Comparison of ENCODE assay signal across 11 cellular contexts in genomic region chr10:72886596-72887522, GRCh38. TPM values are rescaled to one million over a fixed set of nuclear protein-coding genes. Genes with fewer than 3 reads are reported as not detected.
A peak's percentile ranks its signal among the peaks of the same experiment; 100 is the strongest.
DNase-seq lines count a peak whose midpoint lies in the region; FAIRE-seq and TF ChIP-seq lines count a peak whose summit lies in the region.
"Had no signal": no experiment of that assay in that cellular context is flagged by ENCODE, and none has a peak within 500 bp of the region (broad histone marks: within the 10 kb centered on the region; RNA-seq: fewer than 3 reads in every experiment).

No MANE protein-coding gene starts in this region.

- no peaks in the 10 kb centered on the region for H3K9me3 Mint-ChIP-seq in MCF 10A (ENCODE audit: unreplicated experiment)

- H3K4me3 Mint-ChIP-seq in MCF 10A (ENCODE audit: unreplicated experiment), result no peak overlapping the region

- no peaks in the 10 kb centered on the region for H3K36me3 ChIP-seq in breast epithelium
- H3K36me3 ChIP-seq in WERI-Rb-1, result peaks cover 4% of the 10 kb centered on the region; the same call in 1 of the 2 replicates
- peaks cover 3% of the 10 kb centered on the region for H3K36me3 ChIP-seq in iPS-18a (ENCODE audit: control insufficient read depth, low read depth, low read length)
- H3K36me3 ChIP-seq in subcutaneous abdominal adipose tissue (ENCODE audit: control insufficient read depth in 5 of 5, insufficient read depth in 5 of 5, low read length in 5 of 5), result peaks cover 6 to 29% (median 21%) of the 10 kb centered on the region in 5 donors
- H3K36me3 ChIP-seq: BE2C had no signal

- FAIRE-seq in GM12891 (lab: Jason Lieb, UNC), result no peak

- TF ChIP-seq CTCF in MCF 10A (IDR thresholded peaks at IDR 0.05; ENCODE audit: unreplicated experiment) (no peak), breast epithelium (IDR thresholded peaks at IDR 0.05) (no peak), WERI-Rb-1 (IDR thresholded peaks at IDR 0.05; ENCODE audit: low read depth, low read length) (no peak)

- H3K9ac ChIP-seq in iPS-18a (ENCODE audit: low read length) (peak overlapping the region; percentile 37), subcutaneous abdominal adipose tissue (ENCODE audit: low read length in 5 of 5) (no peak overlapping the region)

- H3K36me3 Mint-ChIP-seq in MCF 10A (ENCODE audit: insufficient read depth, unreplicated experiment), result peaks cover 24% of the 10 kb centered on the region

- H3K4me1 ChIP-seq in breast epithelium (no peaks in the 10 kb centered on the region), iPS-18a (ENCODE audit: control insufficient read depth, low read depth, low read length) (peaks cover 36% of the 10 kb centered on the region), subcutaneous abdominal adipose tissue (ENCODE audit: control insufficient read depth in 5 of 5, insufficient read depth in 5 of 5, low read length in 5 of 5) (peaks cover 0 to 20% (median 2%) of the 10 kb centered on the region in 5 donors)
- H3K4me1 ChIP-seq: BE2C had no signal

- no peaks in the 10 kb centered on the region for H3K27me3 Mint-ChIP-seq in MCF 10A (ENCODE audit: insufficient read depth, unreplicated experiment)

- intact Hi-C loops in MCF 10A (cut with micrococcal nuclease) (loop anchor here (10.0 kb wide), 1 partner anchor 158 kb away; no protein-coding TSS in a partner anchor), breast epithelium (cut with DNase I; ENCODE audit: low total_unique reads) (no loop called here)

- POLR2A ChIA-PET in MCF 10A (lab: Yijun Ruan, JAX), result no interaction called here

- CTCF ChIA-PET in MCF 10A (lab: Yijun Ruan, JAX), result interaction anchor here (1.3 kb wide), 1 partner anchor 174 kb away, joined by 4 read pairs; no protein-coding TSS in a partner anchor

- TF ChIP-seq POLR2A in breast epithelium (IDR thresholded peaks at IDR 0.05), result no peak
- TF ChIP-seq POLR2A in GM12891 (IDR thresholded peaks at IDR 0.05; ENCODE audit: low read depth, low read length), result no peak

- H3K4me1 Mint-ChIP-seq in MCF 10A (ENCODE audit: insufficient read depth, unreplicated experiment), result peaks cover 25% of the 10 kb centered on the region

- no peaks in the 10 kb centered on the region for H3K27me3 ChIP-seq in breast epithelium
- H3K27me3 ChIP-seq in WERI-Rb-1 (ENCODE audit: insufficient read depth, low read depth, severe bottlenecking), result no peaks in the 10 kb centered on the region
- H3K27me3 ChIP-seq in iPS-18a (ENCODE audit: control insufficient read depth, insufficient read depth, low read length), result no peaks in the 10 kb centered on the region
- no peaks in the 10 kb centered on the region for H3K27me3 ChIP-seq in subcutaneous abdominal adipose tissue (ENCODE audit: control insufficient read depth in 5 of 5, insufficient read depth in 4 of 5, low read length in 5 of 5)
- H3K27me3 ChIP-seq: BE2C had no signal

- H3K4me3 ChIP-seq in breast epithelium, result peak overlapping the region in 1 of 3 donors; percentile 15
- no peak overlapping the region for H3K4me3 ChIP-seq in WERI-Rb-1 (ENCODE audit: low read depth, low read length)
- H3K4me3 ChIP-seq in iPS-18a (ENCODE audit: low read length), result peak overlapping the region; percentile 41
- H3K4me3 ChIP-seq in subcutaneous abdominal adipose tissue (ENCODE audit: low read depth in 1 of 5, low read length in 5 of 5), result peak overlapping the region; percentile 21 to 60 (median 49)

- H3K9me3 ChIP-seq in breast epithelium (no peaks in the 10 kb centered on the region), WERI-Rb-1 (ENCODE audit: severe bottlenecking) (no peaks in the 10 kb centered on the region), iPS-18a (ENCODE audit: control insufficient read depth, low read depth, low read length) (no peaks in the 10 kb centered on the region), subcutaneous abdominal adipose tissue (ENCODE audit: control insufficient read depth in 5 of 5, low read length in 5 of 5) (no peaks in the 10 kb centered on the region)
- H3K9me3 ChIP-seq: BE2C had no signal

- TSS peak; percentile 29 for BruUV-seq in MCF 10A (replicated peaks; lab: Mats Ljungman, UMichigan)

- DNase-seq in MCF 10A (ENCODE audit: unreplicated experiment), result no peak
- no peak for DNase-seq in breast epithelium (ENCODE audit: low spot score in 2 of 2)
- peak; percentile 41 for DNase-seq in WERI-Rb-1
- DNase-seq in T-helper 1 cell, result no peak
- no peak for DNase-seq in GM12891 (ENCODE audit: insufficient read length, low spot score)
- no peak for DNase-seq in NOMO-1 treated with dmso at 0.1 percent for 144 hours (lab: John Stamatoyannopoulos, UW; ENCODE audit: unreplicated experiment)
- DNase-seq: BE2C, Right ventricle myocardium superior had no signal

- H3K27ac ChIP-seq in breast epithelium (peak overlapping the region in 1 of 2 donors; percentile 6), WERI-Rb-1 (peak overlapping the region; percentile 14), iPS-18a (ENCODE audit: low read length) (peak overlapping the region; percentile 72), subcutaneous abdominal adipose tissue (ENCODE audit: low read depth, low read length) (peak overlapping the region; percentile 43)

- no peak overlapping the region for H3K27ac Mint-ChIP-seq in MCF 10A (ENCODE audit: low read depth, unreplicated experiment)

TF ChIP-seq in GM12891, 5 proteins besides CTCF, POLR2A, EP300 and RAD21:
- no peak for TF ChIP-seq TAF1 (IDR thresholded peaks at IDR 0.05; ENCODE audit: low read depth, low read length)
- no peak for TF ChIP-seq POLR2AphosphoS5 (IDR thresholded peaks at IDR 0.05; ENCODE audit: low read depth, low read length)

RNA-seq across cellular contexts. Expression of gene OIT3, which starts 6.7 kb away (rescaled TPM):
- total RNA-seq in MCF 10A (2022) (not detected in 2 replicates), breast epithelium (under 1 TPM in 1 of 3 donors, not detected in 2; 0.15 TPM)
- not detected for polyA plus RNA-seq in GM12891 (2012; ENCODE audit: low read depth, missing spikeins)
- total RNA-seq: epithelial cell of proximal tubule, Right ventricle myocardium superior had no signal
